ENCODE assay signal across 8 cellular contexts in genomic region chr16:67892375-67892774, GRCh38. TPM values are rescaled to one million over a fixed set of nuclear protein-coding genes. Genes with fewer than 3 reads are reported as not detected.
DNase-seq lines count a peak whose midpoint lies in the region; ATAC-seq and TF ChIP-seq lines count a peak whose summit lies in the region.

No MANE protein-coding gene starts in this region.

- H4K20me1 ChIP-seq in SU-DHL-6 (ENCODE audit: low read depth, low read length): no peaks in the 10 kb centered on the region

- H3K4me2 ChIP-seq in SU-DHL-6 (ENCODE audit: low read depth, low read length, poor library complexity, severe bottlenecking): peak overlapping the region; percentile 93

- ATAC-seq in gastrocnemius medialis: no peak

- H3K27ac ChIP-seq in SU-DHL-6 (ENCODE audit: low read depth, low read length) (peak overlapping the region; percentile 20; the same call in 1 of the 2 replicates), gastrocnemius medialis (peak overlapping the region; percentile 90 to 100 (median 96))

- H3K4me1 ChIP-seq in gastrocnemius medialis: peaks cover 39 to 42% of the 10 kb centered on the region in 2 donors

- peak overlapping the region; percentile 30 for H3K4me3 ChIP-seq in GM12875 (ENCODE audit: low read depth, low read length)
- H3K4me3 ChIP-seq in SU-DHL-6 (ENCODE audit: insufficient read depth, low read length, poor library complexity, severe bottlenecking): peak overlapping the region; percentile 59
- peak overlapping the region; percentile 63 for H3K4me3 ChIP-seq in fibroblast of the aortic adventitia (ENCODE audit: low read depth, low read length)
- H3K4me3 ChIP-seq in gastrocnemius medialis: peak overlapping the region; percentile 71 to 94 (median 88)

- no peaks in the 10 kb centered on the region for H3K9me3 ChIP-seq in SU-DHL-6 (ENCODE audit: insufficient read depth, low read length)
- no peaks in the 10 kb centered on the region for H3K9me3 ChIP-seq in gastrocnemius medialis

- DNase-seq in fibroblast of the aortic adventitia (ENCODE audit: low read depth) (no peak), gastrocnemius medialis (no peak), ureter (ENCODE audit: low spot score) (no peak), RKO (ENCODE audit: low spot score) (no peak), GM13976 (ENCODE audit: low spot score) (no peak), activated gamma-delta T cell treated with Interleukin-2 at 50 U/mL for 16 hours (no peak)

- H3K79me2 ChIP-seq in SU-DHL-6 (ENCODE audit: insufficient read depth, low read length): peaks cover 14% of the 10 kb centered on the region

- no peaks in the 10 kb centered on the region for H3K36me3 ChIP-seq in SU-DHL-6 (ENCODE audit: low read length)
- H3K36me3 ChIP-seq in gastrocnemius medialis: no peaks in the 10 kb centered on the region

- no peaks in the 10 kb centered on the region; the same call in 1 of the 2 replicates for H3F3A ChIP-seq in SU-DHL-6 (ENCODE audit: insufficient read depth)

- in situ Hi-C loops in gastrocnemius medialis (cut with MboI; ENCODE audit: low sequenced_read_pairs in 4 of 4): no loop called here
- in situ Hi-C loops in GM13976 (cut with MboI; ENCODE audit: low sequenced_read_pairs, unreplicated experiment): no loop called here

- intact Hi-C loops in gastrocnemius medialis (cut with DNase I; ENCODE audit: low total_unique reads): no loop called here

- peak overlapping the region; percentile 81 for H2AFZ ChIP-seq in SU-DHL-6 (ENCODE audit: low read depth, low read length, severe bottlenecking)

- no peaks in the 10 kb centered on the region for H3K27me3 ChIP-seq in SU-DHL-6 (ENCODE audit: low read length)
- H3K27me3 ChIP-seq in gastrocnemius medialis: no peaks in the 10 kb centered on the region

- H3K9me2 ChIP-seq in SU-DHL-6 (replicated peaks; ENCODE audit: insufficient read depth, low read length): no peaks in the 10 kb centered on the region

- TF ChIP-seq CTCF in GM12875 (IDR thresholded peaks at IDR 0.05; ENCODE audit: borderline replicate concordance, insufficient read depth, low read depth, low read length) (no peak), SU-DHL-6 (IDR thresholded peaks at IDR 0.05; ENCODE audit: insufficient read depth, low read length, poor library complexity, severe bottlenecking) (no peak), fibroblast of the aortic adventitia (IDR thresholded peaks at IDR 0.05; ENCODE audit: insufficient read depth, low read length) (no peak), gastrocnemius medialis (IDR thresholded peaks at IDR 0.05 in 4 of 5, conservative IDR thresholded peaks at IDR 0.05 in 1 of 5) (no peak), GM13976 (IDR thresholded peaks at IDR 0.05; ENCODE audit: borderline replicate concordance, control extremely low read depth, extremely low read depth, insufficient read depth, missing control alignments) (no peak)

- no peak for TF ChIP-seq POLR2A in gastrocnemius medialis (IDR thresholded peaks at IDR 0.05)

- H3K9ac ChIP-seq in SU-DHL-6 (ENCODE audit: low read length): peak overlapping the region; percentile 76

RNA-seq across cellular contexts. Expression of gene PSKH1, which starts 0.7 kb away (rescaled TPM):
- total RNA-seq in fibroblast of the aortic adventitia (ENCODE audit: low replicate concordance) (11.0 and 19.8 TPM in 2 replicates), gastrocnemius medialis (10 to 100 TPM in 1 of 4 donors, 1 to 10 TPM in 3; 4.1 to 12.7 (median 6.9) TPM), ureter (31.2 TPM)

RNA-seq across cellular contexts. Expression of gene NRN1L, which starts 7.7 kb away (rescaled TPM):
- total RNA-seq in fibroblast of the aortic adventitia (ENCODE audit: low replicate concordance) (not detected in 2 replicates), gastrocnemius medialis (1 to 10 TPM in 2 of 4 donors, under 1 TPM in 1, not detected in 1; 0.87 to 2.8 (median 1.1) TPM), ureter (not detected)

RNA-seq across cellular contexts. Expression of gene EDC4, which starts 19.5 kb away (rescaled TPM):
- total RNA-seq in fibroblast of the aortic adventitia (ENCODE audit: low replicate concordance): 29.1 and 47.4 TPM in 2 replicates
- 10 to 100 TPM; 27.5 to 58.9 (median 48.5) TPM for total RNA-seq in gastrocnemius medialis
- 64.9 TPM for total RNA-seq in ureter

RNA-seq across cellular contexts. Expression of gene CTRL, which starts 39.3 kb away (rescaled TPM):
- total RNA-seq in fibroblast of the aortic adventitia (ENCODE audit: low replicate concordance) (0.27 and 4.6 TPM in 2 replicates), gastrocnemius medialis (under 1 TPM in 1 of 4 donors, not detected in 3; 0.27 TPM), ureter (2.1 TPM)

RNA-seq across cellular contexts. Expression of gene PSMB10, which starts 44.3 kb away (rescaled TPM):
- total RNA-seq in fibroblast of the aortic adventitia (ENCODE audit: low replicate concordance) (22.7 and 42.4 TPM in 2 replicates), gastrocnemius medialis (10 to 100 TPM; 18.3 to 41.4 (median 23.9) TPM), ureter (89.4 TPM)

Comparison
In these comparisons a context has a peak if more than half of its experiments do, and no peak if none do; other contexts are left out.
1. H3K4me3 ChIP-seq: peak in every context shown above with its lines; median percentile 88 in gastrocnemius medialis; 63 in fibroblast of the aortic adventitia; 59 in SU-DHL-6; 30 in GM12875.